31 cellular contexts compared by ENCODE assay signal in genomic region chr15:71506946-71507345, GRCh38.
"Had no signal": no experiment of that assay in that cellular context is flagged by ENCODE, and none has a peak within 500 bp of the region (broad histone marks: within the 10 kb centered on the region; RNA-seq: fewer than 3 reads in every experiment).

No MANE protein-coding gene starts in this region.

- H3K9me3 ChIP-seq: heart right ventricle, left lung, lower lobe of right lung, right atrium auricular region, uterus had no signal

- H3K27ac ChIP-seq: foreskin keratinocyte, left lung, lower lobe of right lung, neural progenitor cell, parathyroid adenoma, right atrium auricular region, uterus had no signal

- ATAC-seq: activated CD4-positive, alpha-beta T cell treated with anti-CD3 and anti-CD28 coated beads for 36 hours; activated naive CD4-positive, alpha-beta T cell treated with anti-CD3 and anti-CD28 coated beads, Interleukin-2, amount 50 U/mL, for 72 hours; activated T-cell treated with anti-CD3 and anti-CD28 coated beads, Interleukin-2, amount 50 U/mL, for 72 hours; esophagus mucosa; foreskin keratinocyte; heart right ventricle; left lung; lower lobe of right lung; natural killer cell; stimulated activated memory B cell treated with anti-CD40 and anti-IgM and Interleukin-4, amounts not matched to agents 10 μg/mL and 1 μg/mL and 100 μg/mL, for 72 hours; stimulated activated naive CD8-positive, alpha-beta T cell treated with anti-CD3 and anti-CD28 coated beads, Interleukin-15, amount 100 ng/mL, for 72 hours had no signal

- H3K4me3 Mint-ChIP-seq: activated CD4-positive, alpha-beta T cell treated with anti-CD3 and anti-CD28 coated beads for 36 hours; activated T-cell treated with anti-CD3 and anti-CD28 coated beads, Interleukin-2, amount 50 U/mL, for 72 hours; brain; endodermal cell; natural killer cell; neural progenitor cell; stimulated activated memory B cell treated with anti-CD40 and anti-IgM and Interleukin-4, amounts not matched to agents 10 μg/mL and 1 μg/mL and 100 μg/mL, for 72 hours; stimulated activated naive CD8-positive, alpha-beta T cell treated with anti-CD3 and anti-CD28 coated beads, Interleukin-15, amount 100 ng/mL, for 72 hours had no signal

- H3K79me2 ChIP-seq: parathyroid adenoma had no signal

- H3K36me3 ChIP-seq: heart right ventricle, left lung, lower lobe of right lung, neural progenitor cell, right atrium auricular region, uterus had no signal

- H2AFZ ChIP-seq: neural progenitor cell, parathyroid adenoma had no signal

- H3K4me3 ChIP-seq: heart right ventricle, left lung, lower lobe of right lung, neural progenitor cell, right atrium auricular region, smooth muscle cell, uterus had no signal

- H3K9ac ChIP-seq: neural progenitor cell, parathyroid adenoma had no signal

- H3K4me2 ChIP-seq: neural progenitor cell, smooth muscle cell had no signal

- H3K9me3 Mint-ChIP-seq: activated naive CD4-positive, alpha-beta T cell treated with anti-CD3 and anti-CD28 coated beads, Interleukin-2, amount 50 U/mL, for 72 hours; activated T-cell treated with anti-CD3 and anti-CD28 coated beads, Interleukin-2, amount 50 U/mL, for 72 hours; endodermal cell; natural killer cell; neural progenitor cell; stimulated activated naive CD8-positive, alpha-beta T cell treated with anti-CD3 and anti-CD28 coated beads, Interleukin-15, amount 100 ng/mL, for 72 hours had no signal

- H3K27me3 Mint-ChIP-seq: brain had no signal

- H3K27ac Mint-ChIP-seq: activated CD4-positive, alpha-beta T cell treated with anti-CD3 and anti-CD28 coated beads for 36 hours; activated naive CD4-positive, alpha-beta T cell treated with anti-CD3 and anti-CD28 coated beads, Interleukin-2, amount 50 U/mL, for 72 hours; activated T-cell treated with anti-CD3 and anti-CD28 coated beads, Interleukin-2, amount 50 U/mL, for 72 hours; brain; endodermal cell; natural killer cell; neural progenitor cell; stimulated activated memory B cell treated with anti-CD40 and anti-IgM and Interleukin-4, amounts not matched to agents 10 μg/mL and 1 μg/mL and 100 μg/mL, for 72 hours; type B pancreatic cell had no signal

- H3K4me1 ChIP-seq: left lung, lower lobe of right lung, neural progenitor cell, parathyroid adenoma, uterus had no signal

- H3K36me3 Mint-ChIP-seq: activated naive CD4-positive, alpha-beta T cell treated with anti-CD3 and anti-CD28 coated beads, Interleukin-2, amount 50 U/mL, for 72 hours; brain; natural killer cell; neural progenitor cell; stimulated activated memory B cell treated with anti-CD40 and anti-IgM and Interleukin-4, amounts not matched to agents 10 μg/mL and 1 μg/mL and 100 μg/mL, for 72 hours had no signal

- DNase-seq: activated CD4-positive, alpha-beta T cell treated with anti-CD3 and anti-CD28 coated beads for 36 hours; activated CD4-positive, alpha-beta T cell treated with anti-CD3 and anti-CD28 coated beads, Interleukin-2, amount 50 U/mL, for 4 hours; activated CD4-positive, CD25-positive, alpha-beta regulatory T cell; activated naive CD4-positive, alpha-beta T cell; activated T-cell treated with anti-CD3 and anti-CD28 coated beads for 4 hours; activated T-cell treated with anti-CD3 and anti-CD28 coated beads, Interleukin-2, amount 50 U/mL, for 72 hours; anterior cingulate cortex; endodermal cell; foreskin keratinocyte; heart right ventricle; kidney glomerular epithelial cell; left lung; lower lobe of right lung; mesendoderm; natural killer cell; occipital lobe; stimulated activated CD4-positive, alpha-beta T cell treated with anti-CD3 and anti-CD28 coated beads, Interleukin-1b, Interleukin-23, amount 100 ng/mL, for 48 hours; stimulated activated CD4-positive, alpha-beta T cell treated with anti-CD3 and anti-CD28 coated beads, Interleukin-4, amount 100 ng/mL, for 4 hours; stimulated activated CD8-positive, alpha-beta memory T cell treated with anti-CD3 and anti-CD28 coated beads, Interleukin-4, amount 100 ng/mL, for 48 hours; stimulated activated naive CD8-positive, alpha-beta T cell treated with anti-CD3 and anti-CD28 coated beads, Interleukin-15, amount 100 ng/mL, for 72 hours; substantia nigra; uterus had no signal

- H3K4me1 Mint-ChIP-seq: activated CD4-positive, alpha-beta T cell treated with anti-CD3 and anti-CD28 coated beads for 36 hours; natural killer cell; neural progenitor cell; stimulated activated memory B cell treated with anti-CD40 and anti-IgM and Interleukin-4, amounts not matched to agents 10 μg/mL and 1 μg/mL and 100 μg/mL, for 72 hours; stimulated activated naive CD8-positive, alpha-beta T cell treated with anti-CD3 and anti-CD28 coated beads, Interleukin-15, amount 100 ng/mL, for 72 hours had no signal

- H3K27me3 ChIP-seq: foreskin keratinocyte, heart right ventricle, left lung, neural progenitor cell, right atrium auricular region, uterus had no signal
